ENCODE assay signal across 18 cellular contexts in the genomic region with DNA sequence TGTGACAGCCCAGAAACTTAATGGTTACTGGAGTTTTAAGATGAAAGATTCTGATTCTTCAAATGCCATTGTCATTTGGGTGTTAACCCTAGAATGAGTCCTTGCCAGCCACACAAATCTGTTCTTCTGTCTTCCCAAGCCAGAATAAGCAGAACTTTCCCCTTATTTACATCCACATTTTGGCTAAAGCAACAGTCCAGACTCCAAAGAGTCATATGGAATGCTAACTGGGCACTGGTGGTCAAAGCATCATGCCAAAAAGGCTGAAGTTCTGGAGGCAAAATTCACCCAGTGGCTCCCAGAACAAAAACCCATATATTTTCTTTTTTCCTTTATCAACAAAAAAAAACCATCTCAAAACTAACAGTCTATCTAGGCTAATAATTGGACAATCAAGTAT.
"Had no signal": no experiment of that assay in that cellular context is flagged by ENCODE, and none has a peak within 500 bp of the region (broad histone marks: within the 10 kb centered on the region; RNA-seq: fewer than 3 reads in every experiment).

No MANE protein-coding gene starts in this region.

- DNase-seq: activated CD4-positive, alpha-beta T cell treated with anti-CD3 and anti-CD28 coated beads, Interleukin-2, amount 50 U/mL, for 1 hour; activated CD8-positive, alpha-beta memory T cell treated with anti-CD3 and anti-CD28 coated beads for 24 hours; activated naive CD4-positive, alpha-beta T cell treated with anti-CD3 and anti-CD28 coated beads for 36 hours; activated naive CD8-positive, alpha-beta T cell treated with anti-CD3 and anti-CD28 coated beads, Interleukin-2, amount 50 U/mL, for 24 hours; activated T-cell treated with anti-CD3 and anti-CD28 coated beads for 4 hours; mucosa of descending colon; naive thymus-derived CD8-positive, alpha-beta T cell; posterior cingulate gyrus; small intestine; uterus had no signal

- H3K9me3 ChIP-seq: mucosa of descending colon, neutrophil, right atrium auricular region, uterus had no signal

- H3K4me3 ChIP-seq: mucosa of descending colon, right atrium auricular region, uterus had no signal

- FAIRE-seq: astrocyte, colon, endometrium, frontal cortex, small intestine had no signal

- H3K4me1 ChIP-seq: uterus had no signal

- H3K36me3 ChIP-seq: neutrophil, right atrium auricular region, uterus had no signal

- H3K9me3 Mint-ChIP-seq: activated naive CD4-positive, alpha-beta T cell treated with anti-CD3 and anti-CD28 coated beads for 36 hours; activated naive CD8-positive, alpha-beta T cell treated with anti-CD3 and anti-CD28 coated beads, Interleukin-2, amount 50 U/mL, for 24 hours; activated T-helper 17 cell treated with anti-CD3 and anti-CD28 coated beads, Interleukin-2, amount 50 U/mL, for 72 hours; stimulated activated naive CD8-positive, alpha-beta T cell treated with anti-CD3 and anti-CD28 coated beads, Interleukin-15, Interleukin-2, amounts not matched to agents 100 ng/mL and 50 ng/mL, for 24 hours had no signal

- H3K4me1 Mint-ChIP-seq: activated naive CD8-positive, alpha-beta T cell treated with anti-CD3 and anti-CD28 coated beads, Interleukin-2, amount 50 U/mL, for 24 hours; activated T-helper 17 cell treated with anti-CD3 and anti-CD28 coated beads, Interleukin-2, amount 50 U/mL, for 72 hours; naive thymus-derived CD8-positive, alpha-beta T cell had no signal

- H3K4me3 Mint-ChIP-seq: activated naive CD4-positive, alpha-beta T cell treated with anti-CD3 and anti-CD28 coated beads for 36 hours; activated naive CD8-positive, alpha-beta T cell treated with anti-CD3 and anti-CD28 coated beads, Interleukin-2, amount 50 U/mL, for 24 hours; activated T-helper 17 cell treated with anti-CD3 and anti-CD28 coated beads, Interleukin-2, amount 50 U/mL, for 72 hours; naive thymus-derived CD8-positive, alpha-beta T cell; stimulated activated naive CD8-positive, alpha-beta T cell treated with anti-CD3 and anti-CD28 coated beads, Interleukin-15, Interleukin-2, amounts not matched to agents 100 ng/mL and 50 ng/mL, for 24 hours had no signal

- H3K27me3 ChIP-seq: neutrophil, right atrium auricular region, uterus had no signal

- H3K36me3 Mint-ChIP-seq: naive thymus-derived CD8-positive, alpha-beta T cell had no signal

- H3K27ac ChIP-seq: neutrophil, right atrium auricular region, uterus had no signal

- H3K27ac Mint-ChIP-seq: activated naive CD4-positive, alpha-beta T cell treated with anti-CD3 and anti-CD28 coated beads for 36 hours; activated naive CD8-positive, alpha-beta T cell treated with anti-CD3 and anti-CD28 coated beads, Interleukin-2, amount 50 U/mL, for 24 hours; activated T-helper 17 cell treated with anti-CD3 and anti-CD28 coated beads, Interleukin-2, amount 50 U/mL, for 72 hours; naive thymus-derived CD8-positive, alpha-beta T cell; stimulated activated naive CD8-positive, alpha-beta T cell treated with anti-CD3 and anti-CD28 coated beads, Interleukin-15, Interleukin-2, amounts not matched to agents 100 ng/mL and 50 ng/mL, for 24 hours had no signal
